Comparison of ENCODE assay signal across 19 cellular contexts in the genomic region with DNA sequence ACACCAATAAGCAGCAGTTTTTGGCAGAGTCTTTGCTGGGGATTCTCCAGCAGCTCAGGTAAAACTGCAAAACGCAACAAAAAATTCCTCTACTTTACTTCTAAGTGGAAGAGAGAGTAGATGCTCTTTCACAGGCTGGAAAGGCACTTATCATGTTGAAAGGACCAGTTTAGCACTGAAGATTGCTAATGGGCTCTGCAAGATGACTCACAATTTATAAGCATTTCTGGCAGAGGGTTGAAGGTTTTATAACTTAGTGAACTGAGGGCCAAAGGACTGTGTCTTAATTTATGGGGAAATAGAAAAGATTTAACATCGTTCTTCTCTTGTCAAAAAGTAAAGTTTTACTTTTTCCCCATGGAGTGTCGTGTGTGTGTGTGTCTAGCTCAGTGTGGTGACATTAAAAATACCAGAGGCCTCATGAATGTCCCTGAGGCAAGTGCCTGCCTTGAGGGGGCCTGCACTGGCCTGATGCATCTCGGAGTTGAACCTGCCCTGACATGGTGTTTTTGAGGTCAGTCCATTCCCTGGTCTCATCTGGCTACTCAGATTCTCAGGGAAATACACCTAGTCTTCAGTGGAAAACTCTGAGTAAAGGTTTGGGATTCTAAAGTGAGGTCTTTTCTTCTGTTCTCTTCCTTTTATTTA.
DNase-seq lines count a peak whose midpoint lies in the region; ATAC-seq and TF ChIP-seq lines count a peak whose summit lies in the region.
"Had no signal": no experiment of that assay in that cellular context is flagged by ENCODE, and none has a peak within 500 bp of the region (broad histone marks: within the 10 kb centered on the region; RNA-seq: fewer than 3 reads in every experiment).

No MANE protein-coding gene starts in this region.

- H3K36me3 Mint-ChIP-seq in HFFc6 (ENCODE audit: low read depth), result peaks cover 4% of the 10 kb centered on the region; the same call in 1 of the 2 replicates
- H3K36me3 Mint-ChIP-seq: memory B cell, type B pancreatic cell had no signal

- H3K27ac Mint-ChIP-seq in HFFc6, result peak overlapping the region; percentile 45
- H3K27ac Mint-ChIP-seq: activated CD8-positive, alpha-beta T cell treated with anti-CD3 and anti-CD28 coated beads for 36 hours; activated naive CD8-positive, alpha-beta T cell treated with anti-CD3 and anti-CD28 coated beads, Interleukin-2, amount 50 U/mL, for 24 hours; activated T-cell treated with anti-CD3 and anti-CD28 coated beads, Interleukin-2, amount 50 U/mL, for 72 hours; immature natural killer cell; memory B cell; type B pancreatic cell had no signal

- peaks cover 3% of the 10 kb centered on the region; the same call in 1 of the 2 replicates for H3K9me3 Mint-ChIP-seq in HFFc6
- H3K9me3 Mint-ChIP-seq: type B pancreatic cell had no signal

- peak overlapping the region; percentile 7; the same call in 1 of the 2 replicates for H3K4me3 Mint-ChIP-seq in HFFc6
- H3K4me3 Mint-ChIP-seq: activated CD8-positive, alpha-beta T cell treated with anti-CD3 and anti-CD28 coated beads for 36 hours; activated naive CD8-positive, alpha-beta T cell treated with anti-CD3 and anti-CD28 coated beads, Interleukin-2, amount 50 U/mL, for 24 hours; activated T-cell treated with anti-CD3 and anti-CD28 coated beads, Interleukin-2, amount 50 U/mL, for 72 hours; immature natural killer cell; memory B cell; type B pancreatic cell had no signal

- peaks cover 1% of the 10 kb centered on the region; the same call in 1 of the 2 replicates for H3K27me3 Mint-ChIP-seq in HFFc6 (ENCODE audit: insufficient read depth)
- H3K27me3 Mint-ChIP-seq: activated CD8-positive, alpha-beta T cell treated with anti-CD3 and anti-CD28 coated beads for 36 hours; activated naive CD8-positive, alpha-beta T cell treated with anti-CD3 and anti-CD28 coated beads, Interleukin-2, amount 50 U/mL, for 24 hours; memory B cell; type B pancreatic cell had no signal

- no peak for TF ChIP-seq CTCF in HFFc6 (IDR thresholded peaks at IDR 0.05)

- DNase-seq in AG08396 (ENCODE audit: low spot score) (peak; percentile 15), HFFc6 (peak; percentile 57), amniotic epithelial cell (ENCODE audit: low read depth) (peak; percentile 50), left kidney (ENCODE audit: low read depth, low spot score) (peak; percentile 1), T-helper 9 cell (no peak), DMS 273 (lab: John Stamatoyannopoulos, UW; ENCODE audit: unreplicated experiment) (no peak), cortex of kidney (lab: John Stamatoyannopoulos, UW) (no peak)
- DNase-seq: activated CD8-positive, alpha-beta T cell treated with anti-CD3 and anti-CD28 coated beads for 36 hours; activated naive CD8-positive, alpha-beta T cell treated with anti-CD3 and anti-CD28 coated beads, Interleukin-2, amount 50 U/mL, for 24 hours; activated T-cell treated with anti-CD3 and anti-CD28 coated beads, Interleukin-2, amount 50 U/mL, for 72 hours; AML-193; Calu3; immature natural killer cell; NCI-H1694; NCI-H510A treated with DMSO at 0.1 percent for 48 hours had no signal

- peaks cover 16% of the 10 kb centered on the region for H3K4me1 Mint-ChIP-seq in HFFc6 (ENCODE audit: low read depth)
- H3K4me1 Mint-ChIP-seq: activated naive CD8-positive, alpha-beta T cell treated with anti-CD3 and anti-CD28 coated beads, Interleukin-2, amount 50 U/mL, for 24 hours; immature natural killer cell; memory B cell had no signal

- ATAC-seq in GM18517 (IDR thresholded peaks at IDR 0.05; ENCODE audit: unreplicated experiment), result no peak
- ATAC-seq: activated CD8-positive, alpha-beta T cell treated with anti-CD3 and anti-CD28 coated beads for 36 hours; activated naive CD8-positive, alpha-beta T cell treated with anti-CD3 and anti-CD28 coated beads, Interleukin-2, amount 50 U/mL, for 24 hours; activated T-cell treated with anti-CD3 and anti-CD28 coated beads, Interleukin-2, amount 50 U/mL, for 72 hours; sciatic nerve had no signal

Comparison
In these comparisons a context has a peak if more than half of its experiments do, and no peak if none do; other contexts are left out.
1. DNase-seq: peak in AG08396 (single experiment), HFFc6 (single experiment), amniotic epithelial cell (single experiment) and left kidney (single experiment); none in T-helper 9 cell (single experiment), DMS 273 (single experiment) and cortex of kidney (single experiment).